In genomic region chr5:112417931-112418358, GRCh38 we compare ENCODE assay signal across 8 cellular contexts. TPM values are rescaled to one million over a fixed set of nuclear protein-coding genes. Genes with fewer than 3 reads are reported as not detected.
DNase-seq lines count a peak whose midpoint lies in the region; ATAC-seq and TF ChIP-seq lines count a peak whose summit lies in the region.

No MANE protein-coding gene starts in this region.

- no peaks in the 10 kb centered on the region for H3K9me3 ChIP-seq in adrenal gland (replicated peaks in 1 of 3)
- no peaks in the 10 kb centered on the region for H3K9me3 ChIP-seq in hepatocyte (ENCODE audit: low read depth)

- H3K4me3 ChIP-seq in adrenal gland (peak overlapping the region in 3 of 4 donors; percentile 71 to 80 (median 79)), hepatocyte (peak overlapping the region; percentile 95)

- CTCF ChIA-PET in GM10248 (lab: Yijun Ruan, JAX): interaction anchor here (6.2 kb wide), 1 partner anchor 12 kb away, joined by 57 read pairs; no protein-coding TSS in a partner anchor

- peak in 1 of 2 donors; percentile 43 for TF ChIP-seq POLR2A in adrenal gland (IDR thresholded peaks at IDR 0.05)

- POLR2A ChIA-PET in GM10248 (lab: Yijun Ruan, JAX): no interaction called here

- H3K27ac ChIP-seq in adrenal gland (peak overlapping the region in 4 of 5 donors; percentile 61 to 85 (median 77)), hepatocyte (peak overlapping the region; percentile 7)

- H3K9me2 ChIP-seq in hepatocyte (replicated peaks; ENCODE audit: insufficient read depth): no peaks in the 10 kb centered on the region

- TF ChIP-seq CTCF in GM10248 (IDR thresholded peaks at IDR 0.05; ENCODE audit: control extremely low read depth, extremely low read depth, low read depth, missing control alignments): no peak
- TF ChIP-seq CTCF in adrenal gland (IDR thresholded peaks at IDR 0.05): no peak
- no peak for TF ChIP-seq CTCF in hepatocyte (IDR thresholded peaks at IDR 0.05; ENCODE audit: poor library complexity)

- H3K4me2 ChIP-seq in hepatocyte: peak overlapping the region; percentile 85

- peak overlapping the region; percentile 94 for H2AFZ ChIP-seq in hepatocyte

- in situ Hi-C loops in G401 (cut with HindIII; ENCODE audit: low sequenced_read_pairs): no loop called here

- peak; percentile 37 for DNase-seq in GM10248 (ENCODE audit: extremely low spot score)
- DNase-seq in NCI-H2227 (lab: John Stamatoyannopoulos, UW; ENCODE audit: unreplicated experiment): peak; percentile 27
- DNase-seq in adrenal gland: peak; percentile 57 to 92 (median 84)
- peak; percentile 51 for DNase-seq in hepatocyte (ENCODE audit: low spot score)
- peak; percentile 64 for DNase-seq in sciatic nerve (ENCODE audit: low spot score)
- DNase-seq in G401 (ENCODE audit: low spot score): no peak
- DNase-seq in RKO (ENCODE audit: low spot score): no peak

- intact Hi-C loops in adrenal gland (cut with DNase I): loop anchor here in 1 of 2 donors (10.0 kb wide), 1 partner anchor 213 kb away; no protein-coding TSS in a partner anchor
- intact Hi-C loops in sciatic nerve (cut with DNase I): loop anchor here (10.0 kb wide), 1 partner anchor 203 kb away; no protein-coding TSS in a partner anchor

- ATAC-seq in GM21717 (IDR thresholded peaks at IDR 0.05; ENCODE audit: unreplicated experiment) (peak; percentile 74), sciatic nerve (no peak)

- H3K79me2 ChIP-seq in hepatocyte: peaks cover 20% of the 10 kb centered on the region

- WGBS in adrenal gland, 4 donors: 0 to 5% (median 1%) methylated on average over 14 of the region's 14 CpGs
- WGBS in hepatocyte (ENCODE audit: low lambda C conversion rate, missing lambda C conversion rate): 3% methylated on average over 14 of the region's 14 CpGs

- peaks cover 0 to 7% of the 10 kb centered on the region in 2 donors for H3K4me1 ChIP-seq in adrenal gland (replicated peaks in 1 of 2)
- H3K4me1 ChIP-seq in hepatocyte (ENCODE audit: insufficient read depth): no peaks in the 10 kb centered on the region

- H3K27me3 ChIP-seq in adrenal gland (no peaks in the 10 kb centered on the region), hepatocyte (no peaks in the 10 kb centered on the region)

- no peaks in the 10 kb centered on the region for H4K20me1 ChIP-seq in hepatocyte (ENCODE audit: insufficient read depth, poor library complexity, severe bottlenecking)

- H3K36me3 ChIP-seq in adrenal gland (replicated peaks in 1 of 2) (no peaks in the 10 kb centered on the region), hepatocyte (replicated peaks; ENCODE audit: insufficient read depth, low read depth) (no peaks in the 10 kb centered on the region)

RNA-seq across cellular contexts. Expression of gene EPB41L4A, which starts 1.1 kb away (rescaled TPM):
- total RNA-seq in adrenal gland (10 to 100 TPM in 4 of 8 donors, 1 to 10 TPM in 4; 7.4 to 26.3 (median 10.4) TPM), hepatocyte (11.4 and 12.9 TPM in 2 replicates), sciatic nerve (29.4 TPM)
- polyA plus RNA-seq in adrenal gland (1 to 10 TPM; 4.2 to 7.6 (median 4.7) TPM), hepatocyte (9.5 and 10.2 TPM in 2 replicates)
- not detected in 2 replicates for total RNA-seq in G401 (2014; rRNA removed; shearing (Covaris generic))

Comparison
In these comparisons a context has a peak if more than half of its experiments do, and no peak if none do; other contexts are left out.
1. DNase-seq: peak in GM10248 (single experiment), NCI-H2227 (single experiment), adrenal gland (7 of 7), hepatocyte (single experiment) and sciatic nerve (single experiment); none in G401 (single experiment) and RKO (single experiment).